Comparison of ENCODE assay signal across 8 cellular contexts in the genomic region with DNA sequence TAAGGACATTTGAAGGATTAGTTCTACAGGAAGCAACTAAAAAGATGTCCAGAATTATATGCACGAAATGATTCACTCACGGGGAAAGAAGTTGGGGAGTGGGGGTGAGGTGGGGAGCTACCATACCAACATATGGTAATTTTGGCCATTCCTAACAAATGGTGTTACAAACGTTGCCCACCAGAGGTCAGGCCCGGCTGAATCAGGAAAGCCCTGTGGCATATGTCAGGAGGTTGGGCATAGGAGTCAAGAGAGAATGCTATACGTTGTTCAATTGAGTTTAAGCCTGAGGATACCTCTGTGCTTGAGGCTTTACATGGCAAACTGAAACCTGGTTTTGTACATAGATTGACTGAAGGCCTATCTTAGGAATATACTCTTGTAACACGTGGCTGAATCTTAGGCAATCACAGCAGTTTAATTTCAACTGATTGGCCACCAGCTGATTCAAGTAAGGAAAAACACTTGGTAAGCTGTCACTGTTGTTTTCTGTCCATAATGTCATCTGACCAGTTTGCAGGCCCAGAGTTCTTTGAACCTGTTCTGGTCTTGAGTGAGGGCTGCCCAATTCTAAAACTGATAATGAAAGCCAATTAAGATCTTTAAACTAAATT. TPM values are rescaled to one million over a fixed set of nuclear protein-coding genes. Genes with fewer than 3 reads are reported as not detected.
A peak's percentile ranks its signal among the peaks of the same experiment; 100 is the strongest.
DNase-seq lines count a peak whose midpoint lies in the region; ATAC-seq and TF ChIP-seq lines count a peak whose summit lies in the region.

No MANE protein-coding gene starts in this region.

- DNase-seq in COLO829 (ENCODE audit: low spot score) (peak; percentile 86), NCI-H524 (lab: John Stamatoyannopoulos, UW) (peak; percentile 77 to 90), fibroblast of gingiva (ENCODE audit: low read depth) (peak; percentile 39), nephron progenitor cell (peak; percentile 60), omental fat pad (ENCODE audit: low spot score) (no peak)
- peak; percentile 17 for DNase-seq in activated CD8-positive, alpha-beta memory T cell treated with anti-CD3 and anti-CD28 coated beads, Interleukin-2, amount 50 U/mL, for 4 hours

- H3K36me3 Mint-ChIP-seq in nephron progenitor cell (ENCODE audit: low read depth), result no peaks in the 10 kb centered on the region

- no peaks in the 10 kb centered on the region for H3K9me3 Mint-ChIP-seq in nephron progenitor cell

- H3K4me1 Mint-ChIP-seq in nephron progenitor cell, result no peaks in the 10 kb centered on the region

- H3K4me3 Mint-ChIP-seq in nephron progenitor cell, result no peak overlapping the region

- ATAC-seq in GM19035 (IDR thresholded peaks at IDR 0.05; ENCODE audit: unreplicated experiment) (peak; percentile 91), HG03175 (IDR thresholded peaks at IDR 0.05; ENCODE audit: unreplicated experiment) (peak; percentile 90), omental fat pad (ENCODE audit: low FRiP score) (no peak)

- TF ChIP-seq CTCF in nephron progenitor cell (IDR thresholded peaks at IDR 0.05) (peak; percentile 68), omental fat pad (IDR thresholded peaks at IDR 0.05) (no peak)

- H3K27ac Mint-ChIP-seq in nephron progenitor cell, result no peak overlapping the region

- H3K27me3 Mint-ChIP-seq in nephron progenitor cell (ENCODE audit: low read depth, poor library complexity), result no peaks in the 10 kb centered on the region

RNA-seq across cellular contexts. Expression of gene SLC2A2, which starts 23.4 kb away (rescaled TPM):
- not detected for total RNA-seq in omental fat pad
